In genomic region chr2:159094173-159094737, GRCh38 we compare ENCODE assay signal across 9 cellular contexts.
DNase-seq lines count a peak whose midpoint lies in the region; ATAC-seq, FAIRE-seq and TF ChIP-seq lines count a peak whose summit lies in the region.
"Had no signal": no experiment of that assay in that cellular context is flagged by ENCODE, and none has a peak within 500 bp of the region (broad histone marks: within the 10 kb centered on the region; RNA-seq: fewer than 3 reads in every experiment).

No MANE protein-coding gene starts in this region.

- CTCF ChIA-PET in CD4-positive, alpha-beta memory T cell (lab: Charles Lee; ENCODE audit: partially characterized antibody), result interaction anchor here (0.8 to 2.2 kb wide), 2 partner anchors 20 to 25 kb away, joined by 3 to 5 read pairs; no protein-coding TSS in a partner anchor
- CTCF ChIA-PET in activated CD8-positive, alpha-beta T cell treated with anti-CD3 and anti-CD28 coated beads, Interleukin-2, amount 10 ng/mL, durations not matched to agents 7 days and 5 days (lab: Charles Lee), result interaction anchor here (0.9 kb wide), 1 partner anchor 25 kb away, joined by 5 read pairs; no protein-coding TSS in a partner anchor

- H3K9me3 ChIP-seq in CD4-positive, alpha-beta memory T cell (ENCODE audit: control insufficient read depth in 1 of 2, low read length in 2 of 2), result no peaks in the 10 kb centered on the region
- peaks cover 0 to 13% (median 4%) of the 10 kb centered on the region in 11 donors for H3K9me3 ChIP-seq in heart right ventricle

- no peak for DNase-seq in CD4-positive, alpha-beta memory T cell
- DNase-seq in activated CD8-positive, alpha-beta T cell treated with anti-CD3 and anti-CD28 coated beads, Interleukin-2, amount 10 ng/mL, durations not matched to agents 7 days and 5 days, result peak; percentile 27
- DNase-seq in heart right ventricle (peak; percentile 51 to 72), retinal pigment epithelial cell (ENCODE audit: low read depth) (peak; percentile 92), D721Med (ENCODE audit: insufficient read length, low spot score) (no peak), NCI-H2227 (lab: John Stamatoyannopoulos, UW; ENCODE audit: unreplicated experiment) (no peak)
- DNase-seq: activated CD4-positive, alpha-beta T cell treated with anti-CD3 and anti-CD28 coated beads for 48 hours had no signal

- ATAC-seq in activated CD8-positive, alpha-beta T cell treated with anti-CD3 and anti-CD28 coated beads, Interleukin-2, amount 10 ng/mL, durations not matched to agents 7 days and 5 days, result peak; percentile 20
- ATAC-seq in heart right ventricle (peak; percentile 36 to 67 (median 52)), GM18868 (IDR thresholded peaks at IDR 0.05; ENCODE audit: unreplicated experiment) (no peak), HG03135 (IDR thresholded peaks at IDR 0.05; ENCODE audit: unreplicated experiment) (no peak)

- FAIRE-seq in D721Med (lab: Jason Lieb, UNC), result no peak

- H3K27ac ChIP-seq in CD4-positive, alpha-beta memory T cell (ENCODE audit: low read depth, low read length), result no peak overlapping the region
- H3K27ac ChIP-seq in heart right ventricle, result peak overlapping the region in 9 of 10 donors; percentile 67 to 89 (median 73)

- H3K4me3 ChIP-seq in CD4-positive, alpha-beta memory T cell (ENCODE audit: low read length in 2 of 2), result no peak overlapping the region
- H3K4me3 ChIP-seq in heart right ventricle (no peak overlapping the region), retinal pigment epithelial cell (ENCODE audit: low read length) (no peak overlapping the region)

- POLR2A ChIA-PET in CD4-positive, alpha-beta memory T cell (lab: Charles Lee; ENCODE audit: partially characterized antibody), result no interaction called here
- POLR2A ChIA-PET in activated CD8-positive, alpha-beta T cell treated with anti-CD3 and anti-CD28 coated beads, Interleukin-2, amount 10 ng/mL, durations not matched to agents 7 days and 5 days (lab: Charles Lee), result no interaction called here

- WGBS in heart right ventricle, 2 donors, result 23 to 35% methylated on average over 10 of the region's 10 CpGs

- no peak for TF ChIP-seq CTCF in heart right ventricle (IDR thresholded peaks at IDR 0.05)
- TF ChIP-seq CTCF in retinal pigment epithelial cell (conservative IDR thresholded peaks at IDR 0.05; ENCODE audit: low read depth, low read length), result no peak
- TF ChIP-seq CTCF in D721Med (IDR thresholded peaks at IDR 0.05; ENCODE audit: insufficient read depth, missing control alignments), result no peak

- H3K4me1 Mint-ChIP-seq in CD4-positive, alpha-beta memory T cell, result peaks cover 23 to 53% (median 36%) of the 10 kb centered on the region in 4 donors
- peaks cover 52% of the 10 kb centered on the region for H3K4me1 Mint-ChIP-seq in activated CD8-positive, alpha-beta T cell treated with anti-CD3 and anti-CD28 coated beads, Interleukin-2, amount 10 ng/mL, durations not matched to agents 7 days and 5 days (ENCODE audit: low read depth)

- peaks cover 0 to 16% (median 12%) of the 10 kb centered on the region in 8 donors for H3K9me3 Mint-ChIP-seq in CD4-positive, alpha-beta memory T cell
- H3K9me3 Mint-ChIP-seq in activated CD8-positive, alpha-beta T cell treated with anti-CD3 and anti-CD28 coated beads, Interleukin-2, amount 10 ng/mL, durations not matched to agents 7 days and 5 days (ENCODE audit: insufficient read depth), result peaks cover 13% of the 10 kb centered on the region

- no peaks in the 10 kb centered on the region for H3K27me3 Mint-ChIP-seq in CD4-positive, alpha-beta memory T cell
- no peaks in the 10 kb centered on the region for H3K27me3 Mint-ChIP-seq in activated CD8-positive, alpha-beta T cell treated with anti-CD3 and anti-CD28 coated beads, Interleukin-2, amount 10 ng/mL, durations not matched to agents 7 days and 5 days (ENCODE audit: low read depth)

- no peaks in the 10 kb centered on the region for H3K36me3 ChIP-seq in CD4-positive, alpha-beta memory T cell (ENCODE audit: insufficient read depth, low read length)
- H3K36me3 ChIP-seq in heart right ventricle, result peaks cover 0 to 13% (median 0%) of the 10 kb centered on the region in 9 donors

- H3K27me3 ChIP-seq in CD4-positive, alpha-beta memory T cell (ENCODE audit: insufficient read depth, low read length), result no peaks in the 10 kb centered on the region
- H3K27me3 ChIP-seq in heart right ventricle, result no peaks in the 10 kb centered on the region

- intact Hi-C loops in CD4-positive, alpha-beta memory T cell (cut with micrococcal nuclease), result loop anchor here (10.0 kb wide), 1 partner anchor 129 kb away; the partner anchor contains the start of gene TANC1
- intact Hi-C loops in heart right ventricle (cut with DNase I), result no loop called here

- peak overlapping the region in 2 of 8 donors; percentile 5 to 22 for H3K4me3 Mint-ChIP-seq in CD4-positive, alpha-beta memory T cell
- no peak overlapping the region for H3K4me3 Mint-ChIP-seq in activated CD8-positive, alpha-beta T cell treated with anti-CD3 and anti-CD28 coated beads, Interleukin-2, amount 10 ng/mL, durations not matched to agents 7 days and 5 days

- peak overlapping the region in 4 of 7 donors; percentile 41 to 85 (median 67) for H3K27ac Mint-ChIP-seq in CD4-positive, alpha-beta memory T cell
- H3K27ac Mint-ChIP-seq in activated CD8-positive, alpha-beta T cell treated with anti-CD3 and anti-CD28 coated beads, Interleukin-2, amount 10 ng/mL, durations not matched to agents 7 days and 5 days, result no peak overlapping the region

- peaks cover 46% of the 10 kb centered on the region for H3K4me1 ChIP-seq in CD4-positive, alpha-beta memory T cell (ENCODE audit: insufficient read depth, low read length)
- peaks cover 31 to 99% (median 87%) of the 10 kb centered on the region in 9 donors for H3K4me1 ChIP-seq in heart right ventricle

- peaks cover 0 to 4% of the 10 kb centered on the region in 2 donors for H3K36me3 Mint-ChIP-seq in CD4-positive, alpha-beta memory T cell
- peaks cover 9% of the 10 kb centered on the region for H3K36me3 Mint-ChIP-seq in activated CD8-positive, alpha-beta T cell treated with anti-CD3 and anti-CD28 coated beads, Interleukin-2, amount 10 ng/mL, durations not matched to agents 7 days and 5 days (ENCODE audit: low read depth)

Comparison
In these comparisons a context has a peak if more than half of its experiments do, and no peak if none do; other contexts are left out.
1. DNase-seq: peak in activated CD8-positive, alpha-beta T cell treated with anti-CD3 and anti-CD28 coated beads, Interleukin-2, amount 10 ng/mL, durations not matched to agents 7 days and 5 days (single experiment), heart right ventricle (2 of 2) and retinal pigment epithelial cell (single experiment); none in CD4-positive, alpha-beta memory T cell (0 of 5), D721Med (single experiment) and NCI-H2227 (single experiment).
2. ATAC-seq: peak in activated CD8-positive, alpha-beta T cell treated with anti-CD3 and anti-CD28 coated beads, Interleukin-2, amount 10 ng/mL, durations not matched to agents 7 days and 5 days (single experiment) and heart right ventricle (8 of 8); none in GM18868 (single experiment) and HG03135 (single experiment).